Comparison of ENCODE assay signal across 10 cellular contexts in the genomic region with DNA sequence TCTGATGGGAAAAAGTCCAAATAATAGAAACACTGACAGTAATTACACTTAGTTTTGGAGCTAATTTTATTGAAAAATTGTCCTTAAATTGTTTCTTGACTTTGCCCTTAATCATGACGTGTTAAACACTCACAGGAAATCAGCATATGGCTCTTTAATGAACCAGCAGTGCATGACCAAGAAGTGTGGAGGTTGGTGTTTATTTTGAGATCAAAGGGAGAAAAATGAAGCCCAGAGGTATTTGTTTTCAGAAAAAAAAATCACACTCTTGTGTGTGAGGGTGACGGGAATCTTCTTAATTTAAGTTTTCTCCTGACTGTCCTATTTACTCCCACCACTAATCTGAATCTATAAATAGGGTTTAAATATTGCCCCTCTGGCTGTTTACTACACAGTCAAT. TPM values are rescaled to one million over a fixed set of nuclear protein-coding genes. Genes with fewer than 3 reads are reported as not detected.
DNase-seq lines count a peak whose midpoint lies in the region; ATAC-seq and TF ChIP-seq lines count a peak whose summit lies in the region.
"Had no signal": no experiment of that assay in that cellular context is flagged by ENCODE, and none has a peak within 500 bp of the region (broad histone marks: within the 10 kb centered on the region; RNA-seq: fewer than 3 reads in every experiment).

No MANE protein-coding gene starts in this region.

- H3K27me3 ChIP-seq in GM06990 (replicated peaks; ENCODE audit: control insufficient read depth, insufficient read depth, low read length) (no peaks in the 10 kb centered on the region), GM23248 (replicated peaks; ENCODE audit: insufficient read depth) (no peaks in the 10 kb centered on the region), SU-DHL-6 (ENCODE audit: low read length) (no peaks in the 10 kb centered on the region), dorsolateral prefrontal cortex (no peaks in the 10 kb centered on the region)
- H3K27me3 ChIP-seq: body of pancreas had no signal

- H3K4me1 Mint-ChIP-seq in naive thymus-derived CD8-positive, alpha-beta T cell, result peaks cover 2 to 9% (median 5%) of the 10 kb centered on the region in 4 donors

- H3K79me2 ChIP-seq in GM23248 (ENCODE audit: insufficient read depth) (no peaks in the 10 kb centered on the region), SU-DHL-6 (ENCODE audit: insufficient read depth, low read length) (no peaks in the 10 kb centered on the region)

- ATAC-seq in naive thymus-derived CD8-positive, alpha-beta T cell, result no peak
- ATAC-seq in GM18858 (IDR thresholded peaks at IDR 0.05; ENCODE audit: unreplicated experiment) (no peak), HG03025 (IDR thresholded peaks at IDR 0.05; ENCODE audit: low FRiP score, unreplicated experiment) (no peak)

- H3K36me3 Mint-ChIP-seq in naive thymus-derived CD8-positive, alpha-beta T cell, result no peaks in the 10 kb centered on the region

- H3K36me3 ChIP-seq in GM06990 (ENCODE audit: control insufficient read depth, insufficient read depth, low read length) (no peaks in the 10 kb centered on the region), GM23248 (ENCODE audit: low read depth) (no peaks in the 10 kb centered on the region), SU-DHL-6 (ENCODE audit: low read length) (no peaks in the 10 kb centered on the region)

- no peak for TF ChIP-seq CTCF in GM06990 (IDR thresholded peaks at IDR 0.05; ENCODE audit: insufficient read depth, low read length, poor library complexity, severe bottlenecking)
- TF ChIP-seq CTCF in SU-DHL-6 (IDR thresholded peaks at IDR 0.05; ENCODE audit: insufficient read depth, low read length, poor library complexity, severe bottlenecking), result no peak
- TF ChIP-seq CTCF in dorsolateral prefrontal cortex (IDR thresholded peaks at IDR 0.05 in 54 of 56, conservative IDR thresholded peaks at IDR 0.05 in 2 of 56; ENCODE audit: low read depth in 1 of 56, partially characterized antibody in 56 of 56), result no peak

- H3K27ac ChIP-seq in GM23248 (peak overlapping the region; percentile 31), SU-DHL-6 (ENCODE audit: low read depth, low read length) (no peak overlapping the region), dorsolateral prefrontal cortex (no peak overlapping the region)
- H3K27ac ChIP-seq: body of pancreas had no signal

- H3K4me3 ChIP-seq in GM06990 (replicated peaks; ENCODE audit: low read depth, low read length), result peak overlapping the region; percentile 67
- peak overlapping the region; percentile 70 for H3K4me3 ChIP-seq in GM23248
- H3K4me3 ChIP-seq in SU-DHL-6 (ENCODE audit: insufficient read depth, low read length, poor library complexity, severe bottlenecking), result no peak overlapping the region
- H3K4me3 ChIP-seq in dorsolateral prefrontal cortex, result peak overlapping the region in 25 of 59 donors; percentile 33 to 65 (median 50)
- H3K4me3 ChIP-seq: body of pancreas, GM23338 had no signal

- 0 out of 2 replicates have a peak, but pooled peaks cover 4% of the 10 kb centered on the region for H3K4me1 ChIP-seq in GM23248 (ENCODE audit: insufficient read depth)

- peak overlapping the region; percentile 92 for H2AFZ ChIP-seq in GM23248
- peak overlapping the region; percentile 62 for H2AFZ ChIP-seq in SU-DHL-6 (ENCODE audit: low read depth, low read length, severe bottlenecking)

- H3K4me2 ChIP-seq in GM23248 (ENCODE audit: unreplicated experiment) (peak overlapping the region; percentile 87), SU-DHL-6 (ENCODE audit: low read depth, low read length, poor library complexity, severe bottlenecking) (peak overlapping the region; percentile 50)

- H3K9me2 ChIP-seq in GM23248 (ENCODE audit: insufficient read depth) (no peaks in the 10 kb centered on the region), SU-DHL-6 (replicated peaks; ENCODE audit: insufficient read depth, low read length) (no peaks in the 10 kb centered on the region)

- H4K20me1 ChIP-seq in GM23248 (ENCODE audit: insufficient read depth), result no peaks in the 10 kb centered on the region
- no peaks in the 10 kb centered on the region for H4K20me1 ChIP-seq in SU-DHL-6 (ENCODE audit: low read depth, low read length)

- H3K9me3 Mint-ChIP-seq in naive thymus-derived CD8-positive, alpha-beta T cell, result no peaks in the 10 kb centered on the region
- H3K9me3 Mint-ChIP-seq: GM23338 had no signal

- H3K9me3 ChIP-seq in GM23248 (ENCODE audit: low read depth), result no peaks in the 10 kb centered on the region
- H3K9me3 ChIP-seq in SU-DHL-6 (ENCODE audit: insufficient read depth, low read length), result no peaks in the 10 kb centered on the region
- H3K9me3 ChIP-seq: body of pancreas had no signal

- no peaks in the 10 kb centered on the region for H3F3A ChIP-seq in GM23248 (ENCODE audit: insufficient read depth)
- no peaks in the 10 kb centered on the region for H3F3A ChIP-seq in SU-DHL-6 (ENCODE audit: insufficient read depth)

- POLR2A ChIA-PET in naive thymus-derived CD8-positive, alpha-beta T cell (lab: Charles Lee), result no interaction called here

- peak overlapping the region in 9 of 10 donors; percentile 51 to 91 (median 87) for H3K4me3 Mint-ChIP-seq in naive thymus-derived CD8-positive, alpha-beta T cell

- in situ Hi-C loops in GM23248 (cut with MboI), result loop anchor here (10.0 kb wide), 1 partner anchor 631 kb away; no protein-coding TSS in a partner anchor

- WGBS in GM23248 (ENCODE audit: low coverage in 1 of 2, low lambda C conversion rate in 2 of 2, missing lambda C conversion rate in 2 of 2), 2 experiments, result 94 to 96% methylated on average over 2 of the region's 2 CpGs

- intact Hi-C loops in dorsolateral prefrontal cortex (cut with DNase I), result loop anchor here (5.0 to 10.0 kb wide), 5 partner anchors 419 to 634 kb away; no protein-coding TSS in a partner anchor

- H3K27me3 Mint-ChIP-seq in naive thymus-derived CD8-positive, alpha-beta T cell, result peaks cover 0 to 15% (median 6%) of the 10 kb centered on the region in 5 donors

- H3K27ac Mint-ChIP-seq in naive thymus-derived CD8-positive, alpha-beta T cell, result peak overlapping the region in 1 of 10 donors; percentile 6
- H3K27ac Mint-ChIP-seq: GM23338 had no signal

- DNase-seq in GM06990 (ENCODE audit: extremely low read depth, insufficient read length), result no peak
- DNase-seq in GM23248, result no peak
- no peak for DNase-seq in naive thymus-derived CD8-positive, alpha-beta T cell
- no peak for DNase-seq in dorsolateral prefrontal cortex
- DNase-seq in kidney tubule cell (ENCODE audit: low spot score), result no peak

- H3K9ac ChIP-seq in GM23248, result peak overlapping the region; percentile 67
- H3K9ac ChIP-seq in SU-DHL-6 (ENCODE audit: low read length), result no peak overlapping the region

RNA-seq across cellular contexts. Expression of a gene that starts 28.8 kb away (rescaled TPM):
- total RNA-seq in GM23248 (2014; rRNA removed; shearing (Covaris generic)), result 0.97 and 1.6 TPM in 2 replicates
- polyA plus RNA-seq in GM23248 (2016; fragmentation: Nextera tagmentation; extraction: Ambion mirVana), result 0.15 and 0.18 TPM in 2 replicates
- 1 to 10 TPM; 1.1 TPM for total RNA-seq in naive thymus-derived CD8-positive, alpha-beta T cell
- under 1 TPM in 2 of 3 donors, not detected in 1; 0.08 to 0.54 TPM for polyA plus RNA-seq in naive thymus-derived CD8-positive, alpha-beta T cell
- total RNA-seq in dorsolateral prefrontal cortex, result 100 to 1,000 TPM in 13 of 120 experiments, 10 to 100 TPM in 107; 54.7 to 162 (median 78.7) TPM

Comparison
In these comparisons a context has a peak if more than half of its experiments do, and no peak if none do; other contexts are left out.
1. RNA of a gene that starts 28.8 kb away (total RNA-seq): 54.7 to 162 TPM in dorsolateral prefrontal cortex; 1.1 TPM in naive thymus-derived CD8-positive, alpha-beta T cell and 0.97 to 1.6 TPM in GM23248; every median in the first group is over 10 times any median in the second.